1 cellular context compared by ENCODE assay signal in the genomic region with DNA sequence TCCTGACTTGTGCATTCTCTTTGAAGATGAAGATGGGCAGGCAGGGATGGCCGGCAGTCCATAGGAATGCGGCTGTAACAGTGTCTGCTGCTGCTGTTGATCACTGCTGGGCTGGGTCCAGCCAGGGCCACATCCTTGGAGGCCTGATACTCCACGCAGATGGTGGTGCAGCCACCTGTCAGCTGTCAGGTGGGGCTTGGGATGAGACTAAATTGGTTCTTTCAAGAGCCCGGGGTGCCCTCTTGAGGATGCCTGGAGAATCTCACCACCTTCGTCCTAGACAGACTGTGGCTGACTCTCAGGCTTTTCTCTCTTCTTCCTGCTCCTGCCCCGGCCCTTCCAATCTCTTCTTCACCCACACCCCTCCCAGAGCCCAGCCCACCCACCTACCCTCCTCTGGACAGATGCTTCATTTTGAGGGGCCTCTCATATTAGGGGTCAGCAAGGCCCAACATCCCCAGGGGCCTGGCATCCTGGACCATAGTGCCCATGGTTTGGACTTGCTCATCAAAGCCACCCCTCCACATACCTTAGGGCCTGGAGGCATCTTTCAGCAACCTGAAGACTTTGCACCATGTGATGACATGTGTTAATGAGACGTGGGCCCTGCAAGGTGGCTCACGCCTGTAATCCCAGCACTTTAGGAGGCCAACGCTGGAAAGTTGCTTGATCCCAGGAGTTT.
A peak's percentile ranks its signal among the peaks of the same experiment; 100 is the strongest.
TF ChIP-seq lines count a peak whose summit lies in the region.

No MANE protein-coding gene starts in this region.

TF ChIP-seq in H1, 55 proteins besides CTCF, POLR2A, EP300 and RAD21:
- TF ChIP-seq BACH1 (IDR thresholded peaks at IDR 0.05; ENCODE audit: low read length) (no peak), SRF (IDR thresholded peaks at IDR 0.05; ENCODE audit: low read depth, low read length) (no peak), TAF7 (optimal IDR thresholded peaks at IDR 0.05; ENCODE audit: borderline replicate concordance, low read depth, low read length) (no peak), KDM1A (IDR thresholded peaks at IDR 0.05; ENCODE audit: borderline replicate concordance, low read length) (no peak), SIN3A (conservative IDR thresholded peaks at IDR 0.05 in 1 of 2, IDR thresholded peaks at IDR 0.05 in 1 of 2; ENCODE audit: low read depth in 1 of 2, low read length in 2 of 2) (peak; percentile 95 to 96), PHF8 (conservative IDR thresholded peaks at IDR 0.05; ENCODE audit: low read depth, low read length) (no peak), BCL11A (IDR thresholded peaks at IDR 0.05; ENCODE audit: low read depth in 2 of 2, low read length in 2 of 2) (no peak), CTBP2 (IDR thresholded peaks at IDR 0.05; ENCODE audit: borderline replicate concordance, insufficient read depth, insufficient read length, low read length) (no peak), TCF12 (IDR thresholded peaks at IDR 0.05; ENCODE audit: low read depth, low read length) (0 out of 2 replicates have a peak, but pooled peaks have one; percentile 45), TAF1 (IDR thresholded peaks at IDR 0.05; ENCODE audit: low read depth, low read length) (no peak), EZH2 (IDR thresholded peaks at IDR 0.05; ENCODE audit: low read depth, low read length, severe bottlenecking) (no peak), MAFK (IDR thresholded peaks at IDR 0.05; ENCODE audit: low read depth, low read length) (no peak), CREB1 (IDR thresholded peaks at IDR 0.05) (no peak), ASH2L (IDR thresholded peaks at IDR 0.05; ENCODE audit: low read length) (no peak), KDM4A (IDR thresholded peaks at IDR 0.05; ENCODE audit: low read depth, low read length, severe bottlenecking) (no peak), CEBPB (IDR thresholded peaks at IDR 0.05; ENCODE audit: low read depth, low read length) (no peak), CHD1 (IDR thresholded peaks at IDR 0.05; ENCODE audit: low read depth, low read length) (no peak), RNF2 (IDR thresholded peaks at IDR 0.05; ENCODE audit: borderline replicate concordance, low read depth, low read length, missing control alignments, poor library complexity, severe bottlenecking) (no peak), RXRA (IDR thresholded peaks at IDR 0.05; ENCODE audit: insufficient read depth, low read depth, low read length) (no peak), CBX5 (IDR thresholded peaks at IDR 0.05; ENCODE audit: low read depth, low read length) (no peak), HDAC6 (IDR thresholded peaks at IDR 0.05; ENCODE audit: low read depth, low read length) (no peak), SIRT6 (IDR thresholded peaks at IDR 0.05; ENCODE audit: low read length) (no peak), SUZ12 (IDR thresholded peaks at IDR 0.05; ENCODE audit: low read length) (no peak), BRCA1 (IDR thresholded peaks at IDR 0.05; ENCODE audit: low read depth, low read length) (no peak), SAP30 (IDR thresholded peaks at IDR 0.05; ENCODE audit: insufficient read depth, insufficient replicate concordance, low read length) (peak; percentile 85), TEAD4 (IDR thresholded peaks at IDR 0.05; ENCODE audit: low read depth, low read length) (no peak), SP2 (IDR thresholded peaks at IDR 0.05; ENCODE audit: low read length) (no peak), SP1 (IDR thresholded peaks at IDR 0.05; ENCODE audit: low read depth, low read length) (no peak), TBP (IDR thresholded peaks at IDR 0.05; ENCODE audit: low read depth, low read length) (no peak), CHD2 (IDR thresholded peaks at IDR 0.05; ENCODE audit: low read length) (no peak), POU5F1 (IDR thresholded peaks at IDR 0.05; ENCODE audit: low read depth, low read length) (no peak), JUND (IDR thresholded peaks at IDR 0.05; ENCODE audit: low read length) (no peak), KDM5A (IDR thresholded peaks at IDR 0.05; ENCODE audit: low read length) (no peak), NRF1 (IDR thresholded peaks at IDR 0.05; ENCODE audit: low read depth, low read length) (no peak), GABPA (IDR thresholded peaks at IDR 0.05; ENCODE audit: borderline replicate concordance, insufficient read depth, low read length) (0 out of 2 replicates have a peak, but pooled peaks have one; percentile 17), SP4 (IDR thresholded peaks at IDR 0.05; ENCODE audit: low read length) (no peak), EGR1 (IDR thresholded peaks at IDR 0.05; ENCODE audit: borderline replicate concordance, low read depth, low read length) (no peak), FOSL1 (IDR thresholded peaks at IDR 0.05; ENCODE audit: insufficient read depth, low read depth, low read length) (no peak), NANOG (IDR thresholded peaks at IDR 0.05; ENCODE audit: insufficient read depth, low read depth, low read length, poor library complexity, severe bottlenecking) (no peak)
- TF ChIP-seq, protein P1, sequence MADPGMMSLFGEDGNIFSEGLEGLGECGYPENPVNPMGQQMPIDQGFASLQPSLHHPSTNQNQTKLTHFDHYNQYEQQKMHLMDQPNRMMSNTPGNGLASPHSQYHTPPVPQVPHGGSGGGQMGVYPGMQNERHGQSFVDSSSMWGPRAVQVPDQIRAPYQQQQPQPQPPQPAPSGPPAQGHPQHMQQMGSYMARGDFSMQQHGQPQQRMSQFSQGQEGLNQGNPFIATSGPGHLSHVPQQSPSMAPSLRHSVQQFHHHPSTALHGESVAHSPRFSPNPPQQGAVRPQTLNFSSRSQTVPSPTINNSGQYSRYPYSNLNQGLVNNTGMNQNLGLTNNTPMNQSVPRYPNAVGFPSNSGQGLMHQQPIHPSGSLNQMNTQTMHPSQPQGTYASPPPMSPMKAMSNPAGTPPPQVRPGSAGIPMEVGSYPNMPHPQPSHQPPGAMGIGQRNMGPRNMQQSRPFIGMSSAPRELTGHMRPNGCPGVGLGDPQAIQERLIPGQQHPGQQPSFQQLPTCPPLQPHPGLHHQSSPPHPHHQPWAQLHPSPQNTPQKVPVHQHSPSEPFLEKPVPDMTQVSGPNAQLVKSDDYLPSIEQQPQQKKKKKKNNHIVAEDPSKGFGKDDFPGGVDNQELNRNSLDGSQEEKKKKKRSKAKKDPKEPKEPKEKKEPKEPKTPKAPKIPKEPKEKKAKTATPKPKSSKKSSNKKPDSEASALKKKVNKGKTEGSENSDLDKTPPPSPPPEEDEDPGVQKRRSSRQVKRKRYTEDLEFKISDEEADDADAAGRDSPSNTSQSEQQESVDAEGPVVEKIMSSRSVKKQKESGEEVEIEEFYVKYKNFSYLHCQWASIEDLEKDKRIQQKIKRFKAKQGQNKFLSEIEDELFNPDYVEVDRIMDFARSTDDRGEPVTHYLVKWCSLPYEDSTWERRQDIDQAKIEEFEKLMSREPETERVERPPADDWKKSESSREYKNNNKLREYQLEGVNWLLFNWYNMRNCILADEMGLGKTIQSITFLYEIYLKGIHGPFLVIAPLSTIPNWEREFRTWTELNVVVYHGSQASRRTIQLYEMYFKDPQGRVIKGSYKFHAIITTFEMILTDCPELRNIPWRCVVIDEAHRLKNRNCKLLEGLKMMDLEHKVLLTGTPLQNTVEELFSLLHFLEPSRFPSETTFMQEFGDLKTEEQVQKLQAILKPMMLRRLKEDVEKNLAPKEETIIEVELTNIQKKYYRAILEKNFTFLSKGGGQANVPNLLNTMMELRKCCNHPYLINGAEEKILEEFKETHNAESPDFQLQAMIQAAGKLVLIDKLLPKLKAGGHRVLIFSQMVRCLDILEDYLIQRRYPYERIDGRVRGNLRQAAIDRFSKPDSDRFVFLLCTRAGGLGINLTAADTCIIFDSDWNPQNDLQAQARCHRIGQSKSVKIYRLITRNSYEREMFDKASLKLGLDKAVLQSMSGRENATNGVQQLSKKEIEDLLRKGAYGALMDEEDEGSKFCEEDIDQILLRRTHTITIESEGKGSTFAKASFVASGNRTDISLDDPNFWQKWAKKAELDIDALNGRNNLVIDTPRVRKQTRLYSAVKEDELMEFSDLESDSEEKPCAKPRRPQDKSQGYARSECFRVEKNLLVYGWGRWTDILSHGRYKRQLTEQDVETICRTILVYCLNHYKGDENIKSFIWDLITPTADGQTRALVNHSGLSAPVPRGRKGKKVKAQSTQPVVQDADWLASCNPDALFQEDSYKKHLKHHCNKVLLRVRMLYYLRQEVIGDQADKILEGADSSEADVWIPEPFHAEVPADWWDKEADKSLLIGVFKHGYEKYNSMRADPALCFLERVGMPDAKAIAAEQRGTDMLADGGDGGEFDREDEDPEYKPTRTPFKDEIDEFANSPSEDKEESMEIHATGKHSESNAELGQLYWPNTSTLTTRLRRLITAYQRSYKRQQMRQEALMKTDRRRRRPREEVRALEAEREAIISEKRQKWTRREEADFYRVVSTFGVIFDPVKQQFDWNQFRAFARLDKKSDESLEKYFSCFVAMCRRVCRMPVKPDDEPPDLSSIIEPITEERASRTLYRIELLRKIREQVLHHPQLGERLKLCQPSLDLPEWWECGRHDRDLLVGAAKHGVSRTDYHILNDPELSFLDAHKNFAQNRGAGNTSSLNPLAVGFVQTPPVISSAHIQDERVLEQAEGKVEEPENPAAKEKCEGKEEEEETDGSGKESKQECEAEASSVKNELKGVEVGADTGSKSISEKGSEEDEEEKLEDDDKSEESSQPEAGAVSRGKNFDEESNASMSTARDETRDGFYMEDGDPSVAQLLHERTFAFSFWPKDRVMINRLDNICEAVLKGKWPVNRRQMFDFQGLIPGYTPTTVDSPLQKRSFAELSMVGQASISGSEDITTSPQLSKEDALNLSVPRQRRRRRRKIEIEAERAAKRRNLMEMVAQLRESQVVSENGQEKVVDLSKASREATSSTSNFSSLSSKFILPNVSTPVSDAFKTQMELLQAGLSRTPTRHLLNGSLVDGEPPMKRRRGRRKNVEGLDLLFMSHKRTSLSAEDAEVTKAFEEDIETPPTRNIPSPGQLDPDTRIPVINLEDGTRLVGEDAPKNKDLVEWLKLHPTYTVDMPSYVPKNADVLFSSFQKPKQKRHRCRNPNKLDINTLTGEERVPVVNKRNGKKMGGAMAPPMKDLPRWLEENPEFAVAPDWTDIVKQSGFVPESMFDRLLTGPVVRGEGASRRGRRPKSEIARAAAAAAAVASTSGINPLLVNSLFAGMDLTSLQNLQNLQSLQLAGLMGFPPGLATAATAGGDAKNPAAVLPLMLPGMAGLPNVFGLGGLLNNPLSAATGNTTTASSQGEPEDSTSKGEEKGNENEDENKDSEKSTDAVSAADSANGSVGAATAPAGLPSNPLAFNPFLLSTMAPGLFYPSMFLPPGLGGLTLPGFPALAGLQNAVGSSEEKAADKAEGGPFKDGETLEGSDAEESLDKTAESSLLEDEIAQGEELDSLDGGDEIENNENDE (IDR thresholded peaks at IDR 0.05; ENCODE audit: insufficient replicate concordance, low read length), result no peak
- TF ChIP-seq, protein P2, sequence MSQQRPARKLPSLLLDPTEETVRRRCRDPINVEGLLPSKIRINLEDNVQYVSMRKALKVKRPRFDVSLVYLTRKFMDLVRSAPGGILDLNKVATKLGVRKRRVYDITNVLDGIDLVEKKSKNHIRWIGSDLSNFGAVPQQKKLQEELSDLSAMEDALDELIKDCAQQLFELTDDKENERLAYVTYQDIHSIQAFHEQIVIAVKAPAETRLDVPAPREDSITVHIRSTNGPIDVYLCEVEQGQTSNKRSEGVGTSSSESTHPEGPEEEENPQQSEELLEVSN (IDR thresholded peaks at IDR 0.05), result no peak
- TF ChIP-seq, protein P3, sequence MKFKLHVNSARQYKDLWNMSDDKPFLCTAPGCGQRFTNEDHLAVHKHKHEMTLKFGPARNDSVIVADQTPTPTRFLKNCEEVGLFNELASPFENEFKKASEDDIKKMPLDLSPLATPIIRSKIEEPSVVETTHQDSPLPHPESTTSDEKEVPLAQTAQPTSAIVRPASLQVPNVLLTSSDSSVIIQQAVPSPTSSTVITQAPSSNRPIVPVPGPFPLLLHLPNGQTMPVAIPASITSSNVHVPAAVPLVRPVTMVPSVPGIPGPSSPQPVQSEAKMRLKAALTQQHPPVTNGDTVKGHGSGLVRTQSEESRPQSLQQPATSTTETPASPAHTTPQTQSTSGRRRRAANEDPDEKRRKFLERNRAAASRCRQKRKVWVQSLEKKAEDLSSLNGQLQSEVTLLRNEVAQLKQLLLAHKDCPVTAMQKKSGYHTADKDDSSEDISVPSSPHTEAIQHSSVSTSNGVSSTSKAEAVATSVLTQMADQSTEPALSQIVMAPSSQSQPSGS (IDR thresholded peaks at IDR 0.05; ENCODE audit: low read length), result no peak
- TF ChIP-seq, protein P4, sequence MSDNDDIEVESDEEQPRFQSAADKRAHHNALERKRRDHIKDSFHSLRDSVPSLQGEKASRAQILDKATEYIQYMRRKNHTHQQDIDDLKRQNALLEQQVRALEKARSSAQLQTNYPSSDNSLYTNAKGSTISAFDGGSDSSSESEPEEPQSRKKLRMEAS (IDR thresholded peaks at IDR 0.05), result peak; percentile 53; the same call in 1 of the 2 replicates
